In genomic region chr4:8746523-8747466, GRCh38 we compare ENCODE assay signal across 29 cellular contexts.
DNase-seq lines count a peak whose midpoint lies in the region; FAIRE-seq and TF ChIP-seq lines count a peak whose summit lies in the region.
"Had no signal": no experiment of that assay in that cellular context is flagged by ENCODE, and none has a peak within 500 bp of the region (broad histone marks: within the 10 kb centered on the region; RNA-seq: fewer than 3 reads in every experiment).

No MANE protein-coding gene starts in this region.

- peak; percentile 5 for FAIRE-seq in GM12891 (lab: Jason Lieb, UNC)
- peak; percentile 90 for FAIRE-seq in HTR-8/SVneo (lab: Jason Lieb, UNC)

- peaks cover 4% of the 10 kb centered on the region for H3K27me3 ChIP-seq in adrenal gland
- peaks cover 11% of the 10 kb centered on the region for H3K27me3 ChIP-seq in SJCRH30
- H3K27me3 ChIP-seq: MG63, upper lobe of left lung had no signal

- in situ Hi-C loops in GM13977 (cut with MboI; ENCODE audit: low pct_unique_long_range_greater_than_20kb, low sequenced_read_pairs, unreplicated experiment) = no loop called here

- H3K4me3 ChIP-seq in adrenal gland = no peak overlapping the region
- H3K4me3 ChIP-seq in SJCRH30 = no peak overlapping the region
- H3K4me3 ChIP-seq: esophagus squamous epithelium, gastroesophageal sphincter, MG63, SK-N-MC, upper lobe of left lung had no signal

- no peak overlapping the region for H3K27ac ChIP-seq in adrenal gland
- H3K27ac ChIP-seq in SJCRH30 = no peak overlapping the region
- H3K27ac ChIP-seq: esophagus squamous epithelium, gastroesophageal sphincter, RWPE1, SK-N-MC, upper lobe of left lung had no signal

- TF ChIP-seq POLR2A in GM12891 (IDR thresholded peaks at IDR 0.05; ENCODE audit: low read depth, low read length) (no peak), adrenal gland (IDR thresholded peaks at IDR 0.05) (no peak)

- TF ChIP-seq CTCF in GM13977 (IDR thresholded peaks at IDR 0.05; ENCODE audit: extremely low read depth, insufficient read depth, missing control alignments) (no peak), adrenal gland (IDR thresholded peaks at IDR 0.05) (no peak)

- intact Hi-C loops in adrenal gland (cut with DNase I) = no loop called here

- DNase-seq in GM12891 (ENCODE audit: insufficient read length, low spot score) (no peak), HTR-8/SVneo (ENCODE audit: insufficient read length, low spot score) (no peak), islet precursor cell (peak; percentile 24), retina (peak; percentile 8), GM13977 (ENCODE audit: low spot score) (no peak), adrenal gland (no peak), NCI-H1048 (lab: John Stamatoyannopoulos, UW) (no peak), SJCRH30 (no peak)
- DNase-seq: activated CD4-positive, alpha-beta T cell treated with anti-CD3 and anti-CD28 coated beads for 4 hours; C1 segment of cervical spinal cord; COR-L47; cortex of kidney; DMS53; esophagus squamous epithelium; HCEC 1CT; hypothalamus; immature natural killer cell; KG1; MG63; naive thymus-derived CD4-positive, alpha-beta T cell; NCI-H1417 treated with DMSO at 0.1 percent for 48 hours; NCI-H2081 treated with DMSO at 0.1 percent for 48 hours; NCI-H226; NCI-H774; T-helper 17 cell had no signal

- H3K4me1 ChIP-seq in adrenal gland (replicated peaks in 1 of 2) (no peaks in the 10 kb centered on the region), SJCRH30 (no peaks in the 10 kb centered on the region)
- H3K4me1 ChIP-seq: esophagus squamous epithelium, gastroesophageal sphincter, upper lobe of left lung had no signal

- H3K9me3 ChIP-seq in adrenal gland (replicated peaks in 1 of 3) = no peaks in the 10 kb centered on the region
- H3K9me3 ChIP-seq in SJCRH30 (replicated peaks) = no peaks in the 10 kb centered on the region
- H3K9me3 ChIP-seq: esophagus squamous epithelium, gastroesophageal sphincter, MG63, upper lobe of left lung had no signal

- H3K36me3 ChIP-seq in adrenal gland (replicated peaks in 1 of 2) (no peaks in the 10 kb centered on the region), SJCRH30 (no peaks in the 10 kb centered on the region)
- H3K36me3 ChIP-seq: esophagus squamous epithelium, gastroesophageal sphincter, MG63, upper lobe of left lung had no signal

- 86 to 91% (median 89%) methylated on average over 17 to 23 of the region's 23 CpGs for WGBS in adrenal gland, 4 donors

TF ChIP-seq in GM12891, 5 proteins besides CTCF, POLR2A, EP300 and RAD21:
- TF ChIP-seq POLR2AphosphoS5 (IDR thresholded peaks at IDR 0.05; ENCODE audit: low read depth, low read length) (no peak), TAF1 (IDR thresholded peaks at IDR 0.05; ENCODE audit: low read depth, low read length) (no peak), PAX5 (IDR thresholded peaks at IDR 0.05; ENCODE audit: insufficient read depth, low read length, severe bottlenecking) (no peak), POU2F2 (IDR thresholded peaks at IDR 0.05; ENCODE audit: low read depth, low read length) (no peak), SPI1 (IDR thresholded peaks at IDR 0.05; ENCODE audit: low read depth, low read length) (no peak)

Comparison
In these comparisons a context has a peak if more than half of its experiments do, and no peak if none do; other contexts are left out.
1. DNase-seq: peak in islet precursor cell (single experiment) and retina (single experiment); none in GM12891 (single experiment), HTR-8/SVneo (single experiment), GM13977 (single experiment), adrenal gland (0 of 7), NCI-H1048 (single experiment) and SJCRH30 (0 of 2).